ENCODE assay signal across 31 cellular contexts in the genomic region with DNA sequence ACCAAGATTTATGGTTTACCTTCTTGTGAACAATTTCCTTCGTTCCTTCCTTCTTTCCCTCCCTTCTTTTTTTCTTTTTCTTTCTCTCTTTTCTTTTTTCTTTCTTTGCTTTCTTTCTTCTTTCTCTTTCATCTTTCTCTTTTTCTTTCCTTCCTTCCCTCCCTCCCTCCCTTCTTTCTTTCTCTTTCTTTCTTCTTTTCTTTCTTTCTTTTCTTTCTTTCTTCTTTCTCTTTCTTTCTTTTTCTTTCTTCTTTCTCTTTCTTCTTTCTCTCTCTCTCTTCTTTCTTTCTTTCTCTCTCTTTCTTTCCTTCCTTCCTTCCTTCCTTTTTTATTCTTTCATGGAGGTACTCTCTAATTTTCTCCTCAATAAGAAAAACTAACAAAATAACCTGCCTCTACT.
"Had no signal": no experiment of that assay in that cellular context is flagged by ENCODE, and none has a peak within 500 bp of the region (broad histone marks: within the 10 kb centered on the region; RNA-seq: fewer than 3 reads in every experiment).

No MANE protein-coding gene starts in this region.

- H3K9me3 Mint-ChIP-seq: activated CD4-positive, alpha-beta memory T cell treated with anti-CD3 and anti-CD28 coated beads for 36 hours; activated CD4-positive, alpha-beta T cell treated with anti-CD3 and anti-CD28 coated beads, Interleukin-2, amount 10 ng/mL, durations not matched to agents 24 days and 14 days; activated naive CD8-positive, alpha-beta T cell treated with anti-CD3 and anti-CD28 coated beads, Interleukin-2, amount 10 ng/mL, durations not matched to agents 7 days and 5 days; activated T-cell treated with anti-CD3 and anti-CD28 coated beads, Interleukin-2, amount 50 U/mL, for 24 hours; activated T-helper 17 cell treated with anti-CD3 and anti-CD28 coated beads, Interleukin-2, amount 50 U/mL, for 72 hours; brain; T-helper 2 cell treated with Interferon-gamma antibody and Interleukin-4, amounts not matched to agents 5 μg/mL and 100 μg/mL, for 36 hours had no signal

- H3K4me3 ChIP-seq: ascending aorta, breast epithelium, cardiac muscle cell, colonic mucosa, esophagus squamous epithelium, gastroesophageal sphincter, heart right ventricle, hepatocyte had no signal

- DNase-seq: activated CD4-positive, alpha-beta memory T cell treated with anti-CD3 and anti-CD28 coated beads for 36 hours; activated CD4-positive, alpha-beta T cell treated with anti-CD3 and anti-CD28 coated beads for 36 hours; activated CD4-positive, alpha-beta T cell treated with anti-CD3 and anti-CD28 coated beads, Interleukin-2, amount 10 ng/mL, durations not matched to agents 24 days and 14 days; activated CD4-positive, CD25-positive, alpha-beta regulatory T cell; activated CD4-positive, CD25-positive, alpha-beta regulatory T cell treated with anti-CD3 and anti-CD28 coated beads, Interleukin-2, amount 50 U/mL, for 72 hours; activated CD8-positive, alpha-beta memory T cell treated with anti-CD3 and anti-CD28 coated beads, Interleukin-2, amount 10 ng/mL, durations not matched to agents 7 days and 5 days; activated CD8-positive, alpha-beta memory T cell treated with anti-CD3 and anti-CD28 coated beads, Interleukin-2, amount 50 U/mL, for 4 hours; activated effector memory CD4-positive, alpha-beta T cell treated with Interleukin-2 at 50 U/mL for 16 hours; activated gamma-delta T cell treated with Interleukin-2 at 50 U/mL for 16 hours; activated naive CD4-positive, alpha-beta T cell treated with anti-CD3 and anti-CD28 coated beads, Interleukin-2, amount 50 U/mL, for 16 hours; activated naive CD4-positive, alpha-beta T cell treated with Interleukin-2 at 50 U/mL for 16 hours; activated naive CD8-positive, alpha-beta T cell treated with anti-CD3 and anti-CD28 coated beads, Interleukin-2, amount 10 ng/mL, durations not matched to agents 7 days and 5 days; activated T-cell treated with anti-CD3 and anti-CD28 coated beads, Interleukin-2, amount 50 U/mL, for 24 hours; central memory CD4-positive, alpha-beta T cell; cerebellar nuclear complex; colonic mucosa; effector CD8-positive, alpha-beta T cell; esophagus squamous epithelium; foreskin melanocyte; heart right ventricle; T-helper 1 cell; T-helper 17 cell had no signal

- H3K27ac Mint-ChIP-seq: activated CD4-positive, alpha-beta memory T cell treated with anti-CD3 and anti-CD28 coated beads for 36 hours; activated CD4-positive, alpha-beta T cell treated with anti-CD3 and anti-CD28 coated beads for 36 hours; activated CD4-positive, alpha-beta T cell treated with anti-CD3 and anti-CD28 coated beads, Interleukin-2, amount 10 ng/mL, durations not matched to agents 24 days and 14 days; activated CD8-positive, alpha-beta memory T cell treated with anti-CD3 and anti-CD28 coated beads, Interleukin-2, amount 10 ng/mL, durations not matched to agents 7 days and 5 days; activated naive CD8-positive, alpha-beta T cell treated with anti-CD3 and anti-CD28 coated beads, Interleukin-2, amount 10 ng/mL, durations not matched to agents 7 days and 5 days; activated T-cell treated with anti-CD3 and anti-CD28 coated beads, Interleukin-2, amount 50 U/mL, for 24 hours; activated T-helper 17 cell treated with anti-CD3 and anti-CD28 coated beads, Interleukin-2, amount 50 U/mL, for 72 hours; brain; T-helper 17 cell; T-helper 2 cell treated with Interferon-gamma antibody and Interleukin-4, amounts not matched to agents 5 μg/mL and 100 μg/mL, for 36 hours had no signal

- H3K4me1 ChIP-seq: ascending aorta, breast epithelium, colonic mucosa, esophagus squamous epithelium, gastroesophageal sphincter, heart right ventricle had no signal

- H3K4me1 Mint-ChIP-seq: T-helper 17 cell had no signal

- H3K27ac ChIP-seq: ascending aorta, breast epithelium, cardiac muscle cell, colonic mucosa, epithelial cell of prostate, esophagus squamous epithelium, gastroesophageal sphincter, heart right ventricle, hepatocyte had no signal

- H3K36me3 Mint-ChIP-seq: activated CD4-positive, alpha-beta memory T cell treated with anti-CD3 and anti-CD28 coated beads for 36 hours; activated CD8-positive, alpha-beta memory T cell treated with anti-CD3 and anti-CD28 coated beads, Interleukin-2, amount 10 ng/mL, durations not matched to agents 7 days and 5 days; activated naive CD8-positive, alpha-beta T cell treated with anti-CD3 and anti-CD28 coated beads, Interleukin-2, amount 10 ng/mL, durations not matched to agents 7 days and 5 days; brain had no signal

- H3K27me3 Mint-ChIP-seq: activated CD4-positive, alpha-beta T cell treated with anti-CD3 and anti-CD28 coated beads for 36 hours; activated T-helper 17 cell treated with anti-CD3 and anti-CD28 coated beads, Interleukin-2, amount 50 U/mL, for 72 hours; T-helper 17 cell had no signal

- H3K9me3 ChIP-seq: ascending aorta, breast epithelium, colonic mucosa, esophagus squamous epithelium, gastroesophageal sphincter, heart right ventricle had no signal

- ATAC-seq: activated CD4-positive, alpha-beta T cell treated with anti-CD3 and anti-CD28 coated beads for 36 hours; activated CD8-positive, alpha-beta memory T cell treated with anti-CD3 and anti-CD28 coated beads, Interleukin-2, amount 10 ng/mL, durations not matched to agents 7 days and 5 days; activated T-helper 17 cell treated with anti-CD3 and anti-CD28 coated beads, Interleukin-2, amount 50 U/mL, for 72 hours; gastroesophageal sphincter; heart right ventricle; T-helper 17 cell had no signal

- H3K36me3 ChIP-seq: ascending aorta, breast epithelium, cardiac muscle cell, colonic mucosa, esophagus squamous epithelium, gastroesophageal sphincter, heart right ventricle had no signal

- H3K4me3 Mint-ChIP-seq: activated CD4-positive, alpha-beta memory T cell treated with anti-CD3 and anti-CD28 coated beads for 36 hours; activated CD4-positive, alpha-beta T cell treated with anti-CD3 and anti-CD28 coated beads for 36 hours; activated CD4-positive, alpha-beta T cell treated with anti-CD3 and anti-CD28 coated beads, Interleukin-2, amount 10 ng/mL, durations not matched to agents 24 days and 14 days; activated CD8-positive, alpha-beta memory T cell treated with anti-CD3 and anti-CD28 coated beads, Interleukin-2, amount 10 ng/mL, durations not matched to agents 7 days and 5 days; activated naive CD8-positive, alpha-beta T cell treated with anti-CD3 and anti-CD28 coated beads, Interleukin-2, amount 10 ng/mL, durations not matched to agents 7 days and 5 days; activated T-cell treated with anti-CD3 and anti-CD28 coated beads, Interleukin-2, amount 50 U/mL, for 24 hours; activated T-helper 17 cell treated with anti-CD3 and anti-CD28 coated beads, Interleukin-2, amount 50 U/mL, for 72 hours; brain; T-helper 17 cell; T-helper 2 cell treated with Interferon-gamma antibody and Interleukin-4, amounts not matched to agents 5 μg/mL and 100 μg/mL, for 36 hours had no signal
